ENCODE assay signal across 8 cellular contexts in genomic region chr9:116687762-116688160, GRCh38. TPM values are rescaled to one million over a fixed set of nuclear protein-coding genes. Genes with fewer than 3 reads are reported as not detected.
DNase-seq lines count a peak whose midpoint lies in the region; ATAC-seq and TF ChIP-seq lines count a peak whose summit lies in the region.

No MANE protein-coding gene starts in this region.

- no peaks in the 10 kb centered on the region for H3K27me3 Mint-ChIP-seq in activated T-helper 17 cell treated with anti-CD3 and anti-CD28 coated beads, Interleukin-2, amount 50 U/mL, for 72 hours

- TF ChIP-seq CTCF in AG10803 (conservative IDR thresholded peaks at IDR 0.05; ENCODE audit: low read length) (no peak), HFF-Myc (IDR thresholded peaks at IDR 0.05; ENCODE audit: low read depth, low read length, missing control alignments) (no peak)

- H3K36me3 Mint-ChIP-seq in activated T-helper 17 cell treated with anti-CD3 and anti-CD28 coated beads, Interleukin-2, amount 50 U/mL, for 72 hours (ENCODE audit: low read depth): no peaks in the 10 kb centered on the region

- no peak for ATAC-seq in activated T-helper 17 cell treated with anti-CD3 and anti-CD28 coated beads, Interleukin-2, amount 50 U/mL, for 72 hours (replicated peaks)
- ATAC-seq in left cardiac atrium (peak; percentile 14 to 26), sciatic nerve (peak; percentile 39), GM19328 (IDR thresholded peaks at IDR 0.05; ENCODE audit: unreplicated experiment) (no peak), GM19452 (IDR thresholded peaks at IDR 0.05; ENCODE audit: unreplicated experiment) (no peak)

- H3K27ac Mint-ChIP-seq in activated T-helper 17 cell treated with anti-CD3 and anti-CD28 coated beads, Interleukin-2, amount 50 U/mL, for 72 hours: peak overlapping the region; percentile 92

- H3K4me3 ChIP-seq in AG10803 (ENCODE audit: low read length) (peak overlapping the region; percentile 85), HFF-Myc (replicated peaks; ENCODE audit: low read depth, low read length) (peak overlapping the region; percentile 86)

- H3K4me1 Mint-ChIP-seq in activated T-helper 17 cell treated with anti-CD3 and anti-CD28 coated beads, Interleukin-2, amount 50 U/mL, for 72 hours: peaks cover 33% of the 10 kb centered on the region

- H3K4me3 Mint-ChIP-seq in activated T-helper 17 cell treated with anti-CD3 and anti-CD28 coated beads, Interleukin-2, amount 50 U/mL, for 72 hours: peak overlapping the region; percentile 90

- no peaks in the 10 kb centered on the region for H3K9me3 Mint-ChIP-seq in activated T-helper 17 cell treated with anti-CD3 and anti-CD28 coated beads, Interleukin-2, amount 50 U/mL, for 72 hours

- no peak for DNase-seq in AG10803 (ENCODE audit: low read depth)
- no peak for DNase-seq in HFF-Myc (ENCODE audit: extremely low read depth, low read depth)
- DNase-seq in left cardiac atrium: no peak
- DNase-seq in sciatic nerve (ENCODE audit: low spot score): no peak
- DNase-seq in stimulated activated naive CD4-positive, alpha-beta T cell treated with Interleukin-2 at 50 U/mL for 16 hours (lab: John Stamatoyannopoulos, UW): no peak

- intact Hi-C loops in left cardiac atrium (cut with DNase I) (no loop called here), sciatic nerve (cut with DNase I) (no loop called here)

RNA-seq across cellular contexts. Expression of gene TRIM32, which starts 0.7 kb away (rescaled TPM):
- total RNA-seq in activated T-helper 17 cell treated with anti-CD3 and anti-CD28 coated beads, Interleukin-2, amount 50 U/mL, for 72 hours: 10 to 100 TPM; 14.8 to 15.7 TPM
- total RNA-seq in left cardiac atrium (10 to 100 TPM; 14.5 to 18.7 TPM), sciatic nerve (22.6 TPM)

Comparison
In these comparisons a context has a peak if more than half of its experiments do, and no peak if none do; other contexts are left out.
1. ATAC-seq: peak in left cardiac atrium (2 of 2) and sciatic nerve (single experiment); none in activated T-helper 17 cell treated with anti-CD3 and anti-CD28 coated beads, Interleukin-2, amount 50 U/mL, for 72 hours (single experiment), GM19328 (single experiment) and GM19452 (single experiment).